ENCODE assay signal across 9 cellular contexts in genomic region chr11:122661182-122661945, GRCh38. TPM values are rescaled to one million over a fixed set of nuclear protein-coding genes. Genes with fewer than 3 reads are reported as not detected.
DNase-seq lines count a peak whose midpoint lies in the region; TF ChIP-seq lines count a peak whose summit lies in the region.
"Had no signal": no experiment of that assay in that cellular context is flagged by ENCODE, and none has a peak within 500 bp of the region (broad histone marks: within the 10 kb centered on the region; RNA-seq: fewer than 3 reads in every experiment).

No MANE protein-coding gene starts in this region.

- H3K79me2 ChIP-seq in mammary epithelial cell (ENCODE audit: insufficient read depth, low read length), result peaks cover 96% of the 10 kb centered on the region

- TF ChIP-seq CTCF in mammary epithelial cell (conservative IDR thresholded peaks at IDR 0.05 in 1 of 2, IDR thresholded peaks at IDR 0.05 in 1 of 2; ENCODE audit: extremely low read depth in 1 of 2, insufficient read depth in 1 of 2, low read depth in 1 of 2, low read length in 2 of 2), result no peak

- no peaks in the 10 kb centered on the region for H3K27me3 ChIP-seq in mammary epithelial cell (ENCODE audit: insufficient read depth, low read length)

- CTCF ChIA-PET in mammary epithelial cell (lab: Charles Lee; ENCODE audit: low non-redundant PET), result no interaction called here

- WGBS in mammary epithelial cell (ENCODE audit: low coverage, missing lambda C conversion rate), result 13% methylated on average over 6 of the region's 7 CpGs

- peak; percentile 10 for DNase-seq in NCI-H2227 (lab: John Stamatoyannopoulos, UW; ENCODE audit: unreplicated experiment)
- no peak for DNase-seq in NCI-H2227 treated with DMSO at 0.1 percent for 48 hours (lab: John Stamatoyannopoulos, UW)
- DNase-seq in NCI-H2107 treated with DMSO at 0.1 percent for 48 hours (lab: John Stamatoyannopoulos, UW; ENCODE audit: unreplicated experiment), result peak; percentile 92
- DNase-seq in mammary epithelial cell, result peak; percentile 94
- peak; percentile 58 for DNase-seq in renal cortical epithelial cell (ENCODE audit: low read depth)
- no peak for DNase-seq in activated CD8-positive, alpha-beta memory T cell treated with anti-CD3 and anti-CD28 coated beads, Interleukin-2, amount 50 U/mL, for 48 hours
- no peak for DNase-seq in superior temporal gyrus (ENCODE audit: extremely low spot score)
- no peak for DNase-seq in activated CD4-positive, alpha-beta T cell treated with anti-CD3 and anti-CD28 coated beads, Interleukin-2, amount 50 U/mL, for 48 hours
- DNase-seq: nucleus accumbens had no signal

- intact Hi-C loops in mammary epithelial cell (cut with micrococcal nuclease), result no loop called here

- H3K9me3 ChIP-seq in mammary epithelial cell (replicated peaks; ENCODE audit: insufficient read depth, low read length), result no peaks in the 10 kb centered on the region

- dilution Hi-C loops in mammary epithelial cell (cut with HindIII; ENCODE audit: low sequenced_read_pairs), result no loop called here

- peak overlapping the region; percentile 84 for H3K27ac ChIP-seq in mammary epithelial cell (ENCODE audit: insufficient read depth, low read depth, low read length)

- peaks cover 4% of the 10 kb centered on the region for H3K36me3 ChIP-seq in mammary epithelial cell (ENCODE audit: insufficient read depth, low read length)

- peak overlapping the region; percentile 70 for H3K4me2 ChIP-seq in mammary epithelial cell (ENCODE audit: insufficient read depth, low read depth, low read length)

- in situ Hi-C loops in mammary epithelial cell (cut with MboI; ENCODE audit: low sequenced_read_pairs in 2 of 2), result no loop called here

- BruUV-seq in mammary epithelial cell (replicated peaks; lab: Mats Ljungman, UMichigan), result no TSS peak

- H3K4me1 ChIP-seq in mammary epithelial cell (ENCODE audit: insufficient read depth, low read length), result peaks cover 68% of the 10 kb centered on the region

- no peak overlapping the region for H2AFZ ChIP-seq in mammary epithelial cell (ENCODE audit: low read depth, low read length)

- no peak overlapping the region for H3K4me3 ChIP-seq in mammary epithelial cell (replicated peaks in 1 of 3; ENCODE audit: insufficient read depth in 1 of 3, low read depth in 2 of 3, low read length in 3 of 3)

- no peaks in the 10 kb centered on the region for H4K20me1 ChIP-seq in mammary epithelial cell (ENCODE audit: insufficient read depth, low read length)

- peak overlapping the region; percentile 60 for H3K9ac ChIP-seq in mammary epithelial cell (ENCODE audit: insufficient read depth, low read length)

RNA-seq across cellular contexts. Expression of gene UBASH3B, which starts 5.8 kb away (rescaled TPM):
- total RNA-seq in mammary epithelial cell (10 to 100 TPM; 50.7 to 70.3 TPM), renal cortical epithelial cell (12.5 and 50.5 TPM in 2 replicates)
- 56.0 TPM for polyA plus RNA-seq in mammary epithelial cell
- polyA minus RNA-seq in mammary epithelial cell, result 39.2 TPM

Comparison
In these comparisons a context has a peak if more than half of its experiments do, and no peak if none do; other contexts are left out.
1. DNase-seq: peak in NCI-H2227 (single experiment), NCI-H2107 treated with DMSO at 0.1 percent for 48 hours (single experiment), mammary epithelial cell (single experiment) and renal cortical epithelial cell (single experiment); none in NCI-H2227 treated with DMSO at 0.1 percent for 48 hours (single experiment), activated CD8-positive, alpha-beta memory T cell treated with anti-CD3 and anti-CD28 coated beads, Interleukin-2, amount 50 U/mL, for 48 hours (single experiment), superior temporal gyrus (single experiment) and activated CD4-positive, alpha-beta T cell treated with anti-CD3 and anti-CD28 coated beads, Interleukin-2, amount 50 U/mL, for 48 hours (0 of 2).